ENCODE assay signal across 15 cellular contexts in the genomic region with DNA sequence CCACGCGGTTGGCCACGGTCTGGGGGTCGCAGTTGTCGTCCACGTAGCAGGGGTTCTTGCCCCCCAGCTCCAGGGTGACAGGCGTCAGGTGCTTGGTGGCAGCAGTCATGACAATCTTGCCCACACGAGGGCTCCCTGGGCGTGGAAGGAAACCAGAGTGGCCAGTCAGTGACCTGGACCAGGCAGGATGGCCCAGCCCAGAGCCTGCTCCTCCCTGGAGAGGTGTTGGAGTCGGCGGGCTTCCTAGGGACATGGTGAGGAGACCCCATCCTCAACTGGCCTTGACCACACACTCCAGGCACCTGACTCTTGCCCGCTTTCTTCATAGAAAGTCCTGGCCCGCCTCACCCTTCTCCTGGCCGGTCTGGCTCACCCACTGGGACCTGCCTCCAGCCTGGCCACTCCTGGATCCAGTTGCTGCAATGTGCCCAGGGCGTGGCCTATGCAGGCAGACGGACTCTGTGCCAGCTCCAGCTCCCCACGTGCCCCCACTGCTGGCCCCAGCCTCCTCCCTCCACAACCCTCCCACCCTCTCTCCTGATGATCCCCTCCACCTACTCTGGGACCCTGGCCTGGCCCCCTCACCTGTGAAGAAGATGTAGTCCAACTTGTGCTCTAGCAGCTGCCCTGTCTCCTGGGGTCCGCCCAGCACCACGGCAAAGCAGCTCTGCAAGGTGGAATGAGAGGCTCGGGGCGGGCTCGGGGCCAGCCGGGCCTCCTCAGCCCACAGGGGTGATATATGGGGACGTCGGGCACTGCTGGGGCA. TPM values are rescaled to one million over a fixed set of nuclear protein-coding genes. Genes with fewer than 3 reads are reported as not detected.
DNase-seq lines count a peak whose midpoint lies in the region; ATAC-seq, FAIRE-seq and TF ChIP-seq lines count a peak whose summit lies in the region.
"Had no signal": no experiment of that assay in that cellular context is flagged by ENCODE, and none has a peak within 500 bp of the region (broad histone marks: within the 10 kb centered on the region; RNA-seq: fewer than 3 reads in every experiment).

No MANE protein-coding gene starts in this region.

- BruUV-seq in Panc1 (replicated peaks; lab: Mats Ljungman, UMichigan), result no TSS peak

- peaks cover 0 to 7% (median 0%) of the 10 kb centered on the region in 4 donors for H3K4me1 Mint-ChIP-seq in naive thymus-derived CD8-positive, alpha-beta T cell
- H3K4me1 Mint-ChIP-seq: brain had no signal

- TF ChIP-seq CTCF in right atrium auricular region (IDR thresholded peaks at IDR 0.05) (peak in 1 of 2 donors; percentile 30), Panc1 (IDR thresholded peaks at IDR 0.05) (no peak; the same call in 1 of the 2 replicates), kidney epithelial cell (IDR thresholded peaks at IDR 0.05; ENCODE audit: insufficient read depth, low read length, poor library complexity, severe bottlenecking) (peak; percentile 19)

- FAIRE-seq in urothelium cell line (lab: Jason Lieb, UNC), result no peak
- FAIRE-seq: GM12891 had no signal

- H3K27ac ChIP-seq in right atrium auricular region (no peak overlapping the region), Panc1 (ENCODE audit: low read length) (no peak overlapping the region)
- H3K27ac ChIP-seq: esophagus muscularis mucosa had no signal

- no peak overlapping the region for H3K4me3 Mint-ChIP-seq in naive thymus-derived CD8-positive, alpha-beta T cell
- H3K4me3 Mint-ChIP-seq: brain had no signal

- H3K36me3 Mint-ChIP-seq in naive thymus-derived CD8-positive, alpha-beta T cell, result no peaks in the 10 kb centered on the region
- H3K36me3 Mint-ChIP-seq: brain had no signal

- CTCF ChIA-PET in Panc1 (lab: Charles Lee), result interaction anchor here (0.9 kb wide), 1 partner anchor 20 kb away, joined by 3 read pairs; no protein-coding TSS in a partner anchor

- H3K4me3 ChIP-seq in right atrium auricular region, result no peak overlapping the region
- H3K4me3 ChIP-seq in Panc1 (ENCODE audit: low read depth in 2 of 2, low read length in 2 of 2), result no peak overlapping the region
- no peak overlapping the region for H3K4me3 ChIP-seq in kidney epithelial cell (ENCODE audit: low read depth, low read length)
- H3K4me3 ChIP-seq: esophagus muscularis mucosa had no signal

- in situ Hi-C loops in Panc1 (cut with HindIII; ENCODE audit: low pct_unique_long_range_greater_than_20kb, low sequenced_read_pairs), result no loop called here

- peaks cover 0 to 2% (median 0%) of the 10 kb centered on the region in 5 donors for H3K27me3 Mint-ChIP-seq in naive thymus-derived CD8-positive, alpha-beta T cell

- no peaks in the 10 kb centered on the region for H3K4me1 ChIP-seq in right atrium auricular region
- H3K4me1 ChIP-seq in Panc1 (ENCODE audit: control insufficient read depth, insufficient read depth, low read length), result no peaks in the 10 kb centered on the region
- H3K4me1 ChIP-seq: esophagus muscularis mucosa had no signal

- peak overlapping the region in 1 of 10 donors; percentile 43 for H3K27ac Mint-ChIP-seq in naive thymus-derived CD8-positive, alpha-beta T cell
- H3K27ac Mint-ChIP-seq: brain had no signal

- DNase-seq in Right ventricle myocardium superior (no peak), right atrium auricular region (ENCODE audit: low spot score) (no peak), Panc1 (ENCODE audit: low read depth, low spot score) (no peak), kidney epithelial cell (ENCODE audit: low read depth) (no peak), urothelium cell line (ENCODE audit: low spot score) (peak; percentile 10), NCI-H2171 treated with DMSO at 0.1 percent for 48 hours (lab: John Stamatoyannopoulos, UW) (no peak)
- no peak for DNase-seq in naive thymus-derived CD8-positive, alpha-beta T cell
- DNase-seq: activated T-cell treated with anti-CD3 and anti-CD28 coated beads, Interleukin-2, amount 50 U/mL, for 1 hour; KBM-7; T-helper 2 cell had no signal

- H3K9me3 ChIP-seq in right atrium auricular region (no peaks in the 10 kb centered on the region), Panc1 (ENCODE audit: control insufficient read depth, insufficient read depth, low read depth, low read length) (no peaks in the 10 kb centered on the region)
- H3K9me3 ChIP-seq: esophagus muscularis mucosa had no signal

- H3K36me3 ChIP-seq in right atrium auricular region, result no peaks in the 10 kb centered on the region
- no peaks in the 10 kb centered on the region for H3K36me3 ChIP-seq in Panc1 (ENCODE audit: control insufficient read depth, insufficient read depth, low read length)
- no peaks in the 10 kb centered on the region for H3K36me3 ChIP-seq in kidney epithelial cell (ENCODE audit: control insufficient read depth, insufficient read depth, low read length)
- H3K36me3 ChIP-seq: esophagus muscularis mucosa had no signal

- intact Hi-C loops in Right ventricle myocardium superior (cut with DNase I), result no loop called here
- intact Hi-C loops in Panc1 (cut with micrococcal nuclease; ENCODE audit: unreplicated experiment), result no loop called here

- ATAC-seq in Right ventricle myocardium superior (ENCODE audit: poor library complexity) (peak; percentile 56), Panc1 (peak; percentile 78), GM18502 (IDR thresholded peaks at IDR 0.05; ENCODE audit: poor library complexity, unreplicated experiment) (no peak)
- no peak for ATAC-seq in naive thymus-derived CD8-positive, alpha-beta T cell
- ATAC-seq: sciatic nerve had no signal

- H3K27me3 ChIP-seq in right atrium auricular region, result no peaks in the 10 kb centered on the region
- no peaks in the 10 kb centered on the region for H3K27me3 ChIP-seq in Panc1 (ENCODE audit: control insufficient read depth, insufficient read depth, low read length)
- H3K27me3 ChIP-seq in kidney epithelial cell (ENCODE audit: control insufficient read depth, insufficient read depth, low read length), result peaks cover 11% of the 10 kb centered on the region

- no peaks in the 10 kb centered on the region for H3K9me3 Mint-ChIP-seq in naive thymus-derived CD8-positive, alpha-beta T cell
- H3K9me3 Mint-ChIP-seq: brain had no signal

- POLR2A ChIA-PET in Panc1 (lab: Charles Lee), result no interaction called here
- POLR2A ChIA-PET in naive thymus-derived CD8-positive, alpha-beta T cell (lab: Charles Lee), result interaction anchor here (0.6 kb wide), 1 partner anchor 13 kb away, joined by 4 read pairs; no protein-coding TSS in a partner anchor

RNA-seq across cellular contexts. Expression of gene ALDH3B2, which starts 8.7 kb away (rescaled TPM):
- total RNA-seq in Right ventricle myocardium superior (not detected), right atrium auricular region (not detected), Panc1 (2021; ENCODE audit: unreplicated experiment) (not detected), kidney epithelial cell (0.07 and 0.13 TPM in 2 replicates)
- polyA plus RNA-seq in Panc1 (2012; ENCODE audit: insufficient read length), result not detected
- total RNA-seq in naive thymus-derived CD8-positive, alpha-beta T cell, result not detected
- polyA plus RNA-seq in naive thymus-derived CD8-positive, alpha-beta T cell, result not detected
- total RNA-seq: esophagus muscularis mucosa, sciatic nerve had no signal

RNA-seq across cellular contexts. Expression of gene ACY3, which starts 15.2 kb away (rescaled TPM):
- total RNA-seq in Right ventricle myocardium superior (not detected), right atrium auricular region (not detected), Panc1 (2021; ENCODE audit: unreplicated experiment) (0.26 TPM), kidney epithelial cell (0.21 TPM in 1 of 2 replicates, not detected in the other)
- 0.40 TPM for polyA plus RNA-seq in Panc1 (2012; ENCODE audit: insufficient read length)
- not detected for total RNA-seq in naive thymus-derived CD8-positive, alpha-beta T cell
- polyA plus RNA-seq in naive thymus-derived CD8-positive, alpha-beta T cell, result under 1 TPM in 2 of 3 donors, not detected in 1; 0.29 to 0.64 TPM
- total RNA-seq: esophagus muscularis mucosa had no signal

RNA-seq across cellular contexts. Expression of gene TBX10, which starts 26.2 kb away (rescaled TPM):
- 0.51 TPM for total RNA-seq in Right ventricle myocardium superior
- total RNA-seq in right atrium auricular region, result not detected
- not detected for total RNA-seq in Panc1 (2021; ENCODE audit: unreplicated experiment)
- not detected for polyA plus RNA-seq in Panc1 (2012; ENCODE audit: insufficient read length)
- not detected in 2 replicates for total RNA-seq in kidney epithelial cell
- not detected for total RNA-seq in naive thymus-derived CD8-positive, alpha-beta T cell
- polyA plus RNA-seq in naive thymus-derived CD8-positive, alpha-beta T cell, result not detected
- total RNA-seq: esophagus muscularis mucosa, sciatic nerve had no signal

RNA-seq across cellular contexts. Expression of gene NUDT8, which starts 36.0 kb away (rescaled TPM):
- total RNA-seq in Right ventricle myocardium superior (110 TPM), right atrium auricular region (10 to 100 TPM; 29.8 to 78.6 TPM), Panc1 (2021; ENCODE audit: unreplicated experiment) (13.2 TPM), kidney epithelial cell (5.1 TPM in 2 replicates)
- polyA plus RNA-seq in Panc1 (2012; ENCODE audit: insufficient read length), result 13.7 TPM
- 1 to 10 TPM; 2.0 to 3.2 TPM for total RNA-seq in naive thymus-derived CD8-positive, alpha-beta T cell
- polyA plus RNA-seq in naive thymus-derived CD8-positive, alpha-beta T cell, result 1 to 10 TPM; 2.7 to 3.1 (median 2.7) TPM

RNA-seq across cellular contexts. Expression of gene NDUFV1, which starts 59.0 kb away (rescaled TPM):
- total RNA-seq in Right ventricle myocardium superior (754 TPM), right atrium auricular region (100 to 1,000 TPM; 424 to 522 TPM), Panc1 (2021; ENCODE audit: unreplicated experiment) (281 TPM), kidney epithelial cell (229 and 262 TPM in 2 replicates)
- polyA plus RNA-seq in Panc1 (2012; ENCODE audit: insufficient read length), result 441 TPM
- total RNA-seq in naive thymus-derived CD8-positive, alpha-beta T cell, result 100 to 1,000 TPM; 197 to 199 TPM
- 100 to 1,000 TPM; 122 to 123 (median 122) TPM for polyA plus RNA-seq in naive thymus-derived CD8-positive, alpha-beta T cell

Comparison
In these comparisons a context has a peak if more than half of its experiments do, and no peak if none do; other contexts are left out.
1. ATAC-seq: peak in Right ventricle myocardium superior (single experiment) and Panc1 (single experiment); none in GM18502 (single experiment) and naive thymus-derived CD8-positive, alpha-beta T cell (0 of 2).